8 cellular contexts compared by ENCODE assay signal in the genomic region with DNA sequence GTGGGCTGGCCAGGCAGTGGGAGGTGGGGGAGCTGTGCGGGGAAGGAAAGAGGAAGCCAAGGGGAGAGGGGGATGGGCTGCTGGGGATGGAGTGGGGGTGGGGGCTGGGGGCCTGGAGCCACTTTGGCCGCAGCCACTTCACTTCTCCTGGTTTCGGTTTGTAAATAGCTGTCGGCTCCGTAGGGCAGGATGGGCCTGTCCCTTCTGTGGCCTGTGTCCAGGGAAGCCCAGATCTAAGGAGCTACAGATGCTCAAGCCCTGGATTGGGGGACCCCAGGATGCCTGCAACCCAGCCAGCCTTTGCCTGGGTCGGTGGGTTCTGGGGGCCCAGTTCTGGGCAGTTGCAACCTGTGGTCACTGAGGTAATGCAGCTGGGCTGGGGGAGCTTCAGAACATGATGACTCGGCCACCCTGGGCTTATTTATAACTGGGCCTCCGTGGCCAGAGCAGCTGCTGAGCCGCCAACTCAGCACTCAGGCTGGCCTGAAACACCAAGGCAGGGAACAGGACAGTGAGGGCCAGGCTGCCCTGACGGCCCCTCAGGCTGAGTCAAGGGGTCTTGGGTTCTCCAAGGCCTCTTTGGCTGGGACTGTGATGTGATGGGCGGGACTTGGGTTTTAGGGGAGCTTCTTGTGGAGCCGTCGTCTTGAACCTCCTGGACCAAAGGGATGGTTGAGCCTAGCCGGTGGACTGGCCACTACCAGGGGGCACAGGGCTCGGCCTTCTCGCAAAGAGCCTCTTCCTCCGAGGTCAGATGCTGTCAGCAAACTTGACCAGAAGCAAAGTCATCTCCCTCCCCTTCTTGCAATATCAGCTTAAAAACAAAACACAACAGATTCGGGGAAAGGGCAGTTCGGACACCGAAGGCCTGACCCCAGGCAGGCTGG. TPM values are rescaled to one million over a fixed set of nuclear protein-coding genes. Genes with fewer than 3 reads are reported as not detected.
DNase-seq lines count a peak whose midpoint lies in the region; ATAC-seq and TF ChIP-seq lines count a peak whose summit lies in the region.

No MANE protein-coding gene starts in this region.

- DNase-seq in HL-60 (ENCODE audit: low read depth in 1 of 2, low spot score in 1 of 2) = peak; percentile 65 to 80
- no peak for DNase-seq in activated CD4-positive, alpha-beta memory T cell treated with anti-CD3 and anti-CD28 coated beads, Interleukin-2, amount 10 ng/mL, durations not matched to agents 7 days and 5 days
- peak; percentile 47 for DNase-seq in left ventricle myocardium inferior
- DNase-seq in stimulated activated effector memory CD8-positive, alpha-beta T cell treated with anti-CD3 and anti-CD28 coated beads, Interleukin-12 subunit alpha, Interleukin-12 subunit beta, amount 100 ng/mL, for 72 hours (ENCODE audit: low spot score in 2 of 2) = no peak
- no peak for DNase-seq in cerebellum (ENCODE audit: low spot score)

- no peaks in the 10 kb centered on the region for H3K27me3 ChIP-seq in HL-60 (ENCODE audit: insufficient read depth, poor library complexity, severe bottlenecking)
- no peaks in the 10 kb centered on the region for H3K27me3 ChIP-seq in left ventricle myocardium inferior (ENCODE audit: low read depth)

- POLR2A ChIA-PET in activated CD4-positive, alpha-beta memory T cell treated with anti-CD3 and anti-CD28 coated beads, Interleukin-2, amount 10 ng/mL, durations not matched to agents 7 days and 5 days (lab: Charles Lee) = interaction anchor here (0.8 to 3.9 kb wide), 8 partner anchors 10 to 377 kb away, joined by 3 to 23 read pairs (median 12); partner anchors contain the start of genes DDB2, PSMC3 and SLC39A13

- no peaks in the 10 kb centered on the region for H3K27me3 Mint-ChIP-seq in activated CD4-positive, alpha-beta memory T cell treated with anti-CD3 and anti-CD28 coated beads, Interleukin-2, amount 10 ng/mL, durations not matched to agents 7 days and 5 days

- CTCF ChIA-PET in activated CD4-positive, alpha-beta memory T cell treated with anti-CD3 and anti-CD28 coated beads, Interleukin-2, amount 10 ng/mL, durations not matched to agents 7 days and 5 days (lab: Charles Lee) = interaction anchor here (0.6 to 4.4 kb wide), 5 partner anchors 19 to 179 kb away, joined by 3 to 24 read pairs (median 4); partner anchors contain the start of gene PSMC3

- H3K4me1 ChIP-seq in left ventricle myocardium inferior = peaks cover 25% of the 10 kb centered on the region

- no peak overlapping the region for H3K4me3 Mint-ChIP-seq in activated CD4-positive, alpha-beta memory T cell treated with anti-CD3 and anti-CD28 coated beads, Interleukin-2, amount 10 ng/mL, durations not matched to agents 7 days and 5 days
- H3K4me3 Mint-ChIP-seq in stimulated activated effector memory CD8-positive, alpha-beta T cell treated with anti-CD3 and anti-CD28 coated beads, Interleukin-12 subunit alpha, Interleukin-12 subunit beta, amount 100 ng/mL, for 72 hours = peak overlapping the region; percentile 51

- peaks cover 47% of the 10 kb centered on the region for H3K4me1 Mint-ChIP-seq in activated CD4-positive, alpha-beta memory T cell treated with anti-CD3 and anti-CD28 coated beads, Interleukin-2, amount 10 ng/mL, durations not matched to agents 7 days and 5 days
- peaks cover 65% of the 10 kb centered on the region for H3K4me1 Mint-ChIP-seq in stimulated activated effector memory CD8-positive, alpha-beta T cell treated with anti-CD3 and anti-CD28 coated beads, Interleukin-12 subunit alpha, Interleukin-12 subunit beta, amount 100 ng/mL, for 72 hours

- ATAC-seq in stimulated activated effector memory CD8-positive, alpha-beta T cell treated with anti-CD3 and anti-CD28 coated beads, Interleukin-12 subunit alpha, Interleukin-12 subunit beta, amount 100 ng/mL, for 72 hours = no peak
- ATAC-seq in GM18858 (IDR thresholded peaks at IDR 0.05; ENCODE audit: unreplicated experiment) = no peak
- no peak for ATAC-seq in HG02623 (IDR thresholded peaks at IDR 0.05; ENCODE audit: unreplicated experiment)
- ATAC-seq in GM19324 (IDR thresholded peaks at IDR 0.05; ENCODE audit: low FRiP score, unreplicated experiment) = no peak

- H3K4me3 ChIP-seq in HL-60 (replicated peaks; ENCODE audit: insufficient read depth, low read length) (peak overlapping the region; percentile 29), left ventricle myocardium inferior (peak overlapping the region; percentile 28)

- H3K36me3 Mint-ChIP-seq in activated CD4-positive, alpha-beta memory T cell treated with anti-CD3 and anti-CD28 coated beads, Interleukin-2, amount 10 ng/mL, durations not matched to agents 7 days and 5 days (ENCODE audit: low read depth) = no peaks in the 10 kb centered on the region
- no peaks in the 10 kb centered on the region for H3K36me3 Mint-ChIP-seq in stimulated activated effector memory CD8-positive, alpha-beta T cell treated with anti-CD3 and anti-CD28 coated beads, Interleukin-12 subunit alpha, Interleukin-12 subunit beta, amount 100 ng/mL, for 72 hours

- no peaks in the 10 kb centered on the region for H3K9me3 Mint-ChIP-seq in activated CD4-positive, alpha-beta memory T cell treated with anti-CD3 and anti-CD28 coated beads, Interleukin-2, amount 10 ng/mL, durations not matched to agents 7 days and 5 days
- H3K9me3 Mint-ChIP-seq in stimulated activated effector memory CD8-positive, alpha-beta T cell treated with anti-CD3 and anti-CD28 coated beads, Interleukin-12 subunit alpha, Interleukin-12 subunit beta, amount 100 ng/mL, for 72 hours = no peaks in the 10 kb centered on the region

- peak overlapping the region; percentile 100 for H3K27ac ChIP-seq in HL-60 (replicated peaks)
- peak overlapping the region; percentile 87 for H3K27ac ChIP-seq in left ventricle myocardium inferior (replicated peaks)

- no peaks in the 10 kb centered on the region for H3K36me3 ChIP-seq in left ventricle myocardium inferior

- H3K9me3 ChIP-seq in left ventricle myocardium inferior (replicated peaks) = no peaks in the 10 kb centered on the region

- intact Hi-C loops in left ventricle myocardium inferior (cut with micrococcal nuclease) = no loop called here

- H3K27ac Mint-ChIP-seq in activated CD4-positive, alpha-beta memory T cell treated with anti-CD3 and anti-CD28 coated beads, Interleukin-2, amount 10 ng/mL, durations not matched to agents 7 days and 5 days = peak overlapping the region; percentile 87
- peak overlapping the region; percentile 95 for H3K27ac Mint-ChIP-seq in stimulated activated effector memory CD8-positive, alpha-beta T cell treated with anti-CD3 and anti-CD28 coated beads, Interleukin-12 subunit alpha, Interleukin-12 subunit beta, amount 100 ng/mL, for 72 hours

- no peak for TF ChIP-seq CTCF in HL-60 (IDR thresholded peaks at IDR 0.05; ENCODE audit: insufficient read depth, low read length)
- TF ChIP-seq CTCF in left ventricle myocardium inferior (IDR thresholded peaks at IDR 0.05; ENCODE audit: borderline replicate concordance) = no peak

RNA-seq across cellular contexts. Expression of gene SLC39A13, which starts 15.0 kb away (rescaled TPM):
- 10 to 100 TPM; 23.6 to 24.2 TPM for total RNA-seq in activated CD4-positive, alpha-beta memory T cell treated with anti-CD3 and anti-CD28 coated beads, Interleukin-2, amount 10 ng/mL, durations not matched to agents 7 days and 5 days
- total RNA-seq in left ventricle myocardium inferior (36.5 TPM), cerebellum (10.7 TPM)

RNA-seq across cellular contexts. Expression of gene SPI1, which starts 15.1 kb away (rescaled TPM):
- total RNA-seq in activated CD4-positive, alpha-beta memory T cell treated with anti-CD3 and anti-CD28 coated beads, Interleukin-2, amount 10 ng/mL, durations not matched to agents 7 days and 5 days = not detected
- total RNA-seq in left ventricle myocardium inferior (8.3 TPM), cerebellum (1.2 TPM)

RNA-seq across cellular contexts. Expression of gene PSMC3, which starts 32.8 kb away (rescaled TPM):
- total RNA-seq in activated CD4-positive, alpha-beta memory T cell treated with anti-CD3 and anti-CD28 coated beads, Interleukin-2, amount 10 ng/mL, durations not matched to agents 7 days and 5 days = 100 to 1,000 TPM; 111 to 112 TPM
- 146 TPM for total RNA-seq in left ventricle myocardium inferior
- 55.3 TPM for total RNA-seq in cerebellum

RNA-seq across cellular contexts. Expression of gene MYBPC3, which starts 40.9 kb away (rescaled TPM):
- total RNA-seq in activated CD4-positive, alpha-beta memory T cell treated with anti-CD3 and anti-CD28 coated beads, Interleukin-2, amount 10 ng/mL, durations not matched to agents 7 days and 5 days = not detected
- total RNA-seq in left ventricle myocardium inferior (2,538 TPM), cerebellum (0.18 TPM)

RNA-seq across cellular contexts. Expression of gene RAPSN, which starts 55.5 kb away (rescaled TPM):
- under 1 TPM; 0.30 to 0.65 TPM for total RNA-seq in activated CD4-positive, alpha-beta memory T cell treated with anti-CD3 and anti-CD28 coated beads, Interleukin-2, amount 10 ng/mL, durations not matched to agents 7 days and 5 days
- 2.2 TPM for total RNA-seq in left ventricle myocardium inferior
- not detected for total RNA-seq in cerebellum

Comparison
In these comparisons a context has a peak if more than half of its experiments do, and no peak if none do; other contexts are left out.
1. DNase-seq: peak in HL-60 (2 of 2) and left ventricle myocardium inferior (single experiment); none in activated CD4-positive, alpha-beta memory T cell treated with anti-CD3 and anti-CD28 coated beads, Interleukin-2, amount 10 ng/mL, durations not matched to agents 7 days and 5 days (single experiment), stimulated activated effector memory CD8-positive, alpha-beta T cell treated with anti-CD3 and anti-CD28 coated beads, Interleukin-12 subunit alpha, Interleukin-12 subunit beta, amount 100 ng/mL, for 72 hours (0 of 2) and cerebellum (single experiment).